Comparison of ENCODE assay signal across 9 cellular contexts in the genomic region with DNA sequence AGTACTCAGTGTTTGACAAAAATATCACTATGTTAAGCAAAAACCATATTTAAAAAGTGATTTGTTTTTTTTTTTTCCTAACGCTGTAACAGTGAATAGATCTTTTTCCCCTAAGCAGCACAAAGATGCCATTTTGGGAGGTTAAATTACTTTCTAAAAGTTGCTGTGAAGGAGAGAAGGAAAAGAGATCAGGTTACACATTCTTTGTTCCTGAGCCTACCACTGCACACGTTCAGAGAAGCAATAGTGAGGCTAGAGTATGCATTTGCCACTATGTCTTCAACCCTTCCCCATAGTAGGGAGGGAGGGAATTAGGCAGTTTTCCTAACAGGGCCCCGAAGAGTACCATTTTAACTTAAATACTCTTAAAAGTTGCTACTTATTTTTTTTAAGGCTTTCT. TPM values are rescaled to one million over a fixed set of nuclear protein-coding genes. Genes with fewer than 3 reads are reported as not detected.
DNase-seq lines count a peak whose midpoint lies in the region; ATAC-seq, FAIRE-seq and TF ChIP-seq lines count a peak whose summit lies in the region.
"Had no signal": no experiment of that assay in that cellular context is flagged by ENCODE, and none has a peak within 500 bp of the region (broad histone marks: within the 10 kb centered on the region; RNA-seq: fewer than 3 reads in every experiment).

No MANE protein-coding gene starts in this region.

- no peak for TF ChIP-seq POLR2A in H54 (IDR thresholded peaks at IDR 0.05; ENCODE audit: low read depth, low read length)

- TF ChIP-seq CTCF in Panc1 (IDR thresholded peaks at IDR 0.05) = no peak
- no peak for TF ChIP-seq CTCF in foreskin fibroblast (IDR thresholded peaks at IDR 0.05; ENCODE audit: low read depth, low read length)
- no peak for TF ChIP-seq CTCF in GM10248 (IDR thresholded peaks at IDR 0.05; ENCODE audit: control extremely low read depth, extremely low read depth, low read depth, missing control alignments)

- no peak overlapping the region for H3K4me3 ChIP-seq in Panc1 (ENCODE audit: low read depth in 2 of 2, low read length in 2 of 2)
- no peak overlapping the region for H3K4me3 ChIP-seq in foreskin fibroblast (ENCODE audit: low read depth in 1 of 2, low read length in 2 of 2)

- in situ Hi-C loops in Panc1 (cut with HindIII; ENCODE audit: low pct_unique_long_range_greater_than_20kb, low sequenced_read_pairs) = no loop called here

- DNase-seq in H54 (ENCODE audit: insufficient read length, low spot score) (peak; percentile 59), Panc1 (ENCODE audit: low read depth, low spot score) (peak; percentile 5), foreskin fibroblast (peak; percentile 56 to 78), sciatic nerve (ENCODE audit: low spot score) (no peak), GM10248 (ENCODE audit: extremely low spot score) (no peak)
- no peak for DNase-seq in stimulated activated CD4-positive, alpha-beta T cell treated with anti-CD3 and anti-CD28 coated beads, Interleukin-4, amount 100 ng/mL, for 4 hours
- DNase-seq: foreskin melanocyte had no signal

- BruUV-seq in Panc1 (replicated peaks; lab: Mats Ljungman, UMichigan) = TSS peak; percentile 22

- POLR2A ChIA-PET in Panc1 (lab: Charles Lee) (interaction anchor here (0.6 kb wide), 1 partner anchor 19 kb away, joined by 3 read pairs; no protein-coding TSS in a partner anchor), GM10248 (lab: Yijun Ruan, JAX) (no interaction called here)

- peaks cover 15% of the 10 kb centered on the region; the same call in 1 of the 2 replicates for H3K4me1 ChIP-seq in Panc1 (ENCODE audit: control insufficient read depth, insufficient read depth, low read length)

- FAIRE-seq in H54 (lab: Jason Lieb, UNC) = peak; percentile 100

- no peaks in the 10 kb centered on the region for H3K9me3 ChIP-seq in Panc1 (ENCODE audit: control insufficient read depth, insufficient read depth, low read depth, low read length)

- intact Hi-C loops in Panc1 (cut with micrococcal nuclease; ENCODE audit: unreplicated experiment) = no loop called here
- intact Hi-C loops in sciatic nerve (cut with DNase I) = no loop called here

- no peaks in the 10 kb centered on the region for H3K36me3 ChIP-seq in Panc1 (ENCODE audit: control insufficient read depth, insufficient read depth, low read length)

- ATAC-seq in Panc1 = peak; percentile 91
- ATAC-seq in sciatic nerve = peak; percentile 76
- ATAC-seq in GM19467 (IDR thresholded peaks at IDR 0.05; ENCODE audit: unreplicated experiment) = no peak
- ATAC-seq in GM21423 (IDR thresholded peaks at IDR 0.05; ENCODE audit: unreplicated experiment) = no peak

- no peak overlapping the region for H3K27ac ChIP-seq in Panc1 (ENCODE audit: low read length)

- CTCF ChIA-PET in Panc1 (lab: Charles Lee) = no interaction called here
- CTCF ChIA-PET in GM10248 (lab: Yijun Ruan, JAX) = interaction anchor here (0.9 kb wide), 1 partner anchor 20 kb away, joined by 3 read pairs; no protein-coding TSS in a partner anchor

- H3K27me3 ChIP-seq in Panc1 (ENCODE audit: control insufficient read depth, insufficient read depth, low read length) = no peaks in the 10 kb centered on the region

RNA-seq across cellular contexts. Expression of gene BMPR1A, which starts 38.9 kb away (rescaled TPM):
- total RNA-seq in Panc1 (2021; ENCODE audit: unreplicated experiment) = 94.3 TPM
- 22.0 TPM for polyA plus RNA-seq in Panc1 (2012; ENCODE audit: insufficient read length)
- 76.0 TPM for total RNA-seq in sciatic nerve

Comparison
In these comparisons a context has a peak if more than half of its experiments do, and no peak if none do; other contexts are left out.
1. DNase-seq: peak in H54 (single experiment), Panc1 (single experiment) and foreskin fibroblast (2 of 2); none in sciatic nerve (single experiment), GM10248 (single experiment) and stimulated activated CD4-positive, alpha-beta T cell treated with anti-CD3 and anti-CD28 coated beads, Interleukin-4, amount 100 ng/mL, for 4 hours (0 of 2).
2. ATAC-seq: peak in Panc1 (single experiment) and sciatic nerve (single experiment); none in GM19467 (single experiment) and GM21423 (single experiment).